2 cellular contexts compared by ENCODE assay signal in genomic region chr6:137654365-137654981, GRCh38.
A peak's percentile ranks its signal among the peaks of the same experiment; 100 is the strongest.
TF ChIP-seq lines count a peak whose summit lies in the region.

No MANE protein-coding gene starts in this region.

TF ChIP-seq in HepG2, 621 proteins besides CTCF, POLR2A, EP300 and RAD21:
- TF ChIP-seq XRCC5 (optimal IDR thresholded peaks at IDR 0.05; ENCODE audit: low read length) (no peak), NRL (CRISPR knock-in tag; IDR thresholded peaks at IDR 0.05; ENCODE audit: borderline replicate concordance) (no peak), MAFG (CRISPR knock-in tag; IDR thresholded peaks at IDR 0.05) (no peak), ZNF317 (CRISPR knock-in tag; IDR thresholded peaks at IDR 0.05) (no peak), ZNF33B (CRISPR knock-in tag; IDR thresholded peaks at IDR 0.05) (no peak), EEA1 (CRISPR knock-in tag; IDR thresholded peaks at IDR 0.05; ENCODE audit: borderline replicate concordance) (no peak), YY1 (IDR thresholded peaks at IDR 0.05; ENCODE audit: insufficient read depth, insufficient replicate concordance, low read depth, low read length) (no peak), TIGD3 (CRISPR knock-in tag; IDR thresholded peaks at IDR 0.05; ENCODE audit: borderline replicate concordance) (no peak), ASH2L (IDR thresholded peaks at IDR 0.05; ENCODE audit: insufficient read length, low read depth, low read length) (no peak), ZNF713 (CRISPR knock-in tag; IDR thresholded peaks at IDR 0.05) (no peak), ATAD3A (CRISPR knock-in tag; IDR thresholded peaks at IDR 0.05) (no peak), ZNF781 (CRISPR knock-in tag; IDR thresholded peaks at IDR 0.05; ENCODE audit: borderline replicate concordance, not compliant biosample characterization) (no peak), MAFK (conservative IDR thresholded peaks at IDR 0.05 in 1 of 2, IDR thresholded peaks at IDR 0.05 in 1 of 2; ENCODE audit: low read length in 2 of 2) (peak in 1 of 2 experiments; percentile 44; a peak in 2 of 4 replicates), MAFF (IDR thresholded peaks at IDR 0.05; ENCODE audit: low read depth, low read length) (0 out of 2 replicates have a peak, but pooled peaks have one; percentile 21), ZNF180 (CRISPR knock-in tag; IDR thresholded peaks at IDR 0.05; ENCODE audit: borderline replicate concordance, low read depth) (no peak), KLF6 (CRISPR knock-in tag; IDR thresholded peaks at IDR 0.05) (no peak), ZBTB7A (CRISPR knock-in tag; IDR thresholded peaks at IDR 0.05) (no peak)
TF ChIP-seq in HepG2: peak in this region for 2.

TF ChIP-seq in HEK293T, 16 proteins besides CTCF, POLR2A, EP300 and RAD21 (continued from another document):
- TF ChIP-seq FOXM1 (IDR thresholded peaks at IDR 0.05; ENCODE audit: borderline replicate concordance) = no peak
- no peak for TF ChIP-seq ARNT (IDR thresholded peaks at IDR 0.05)
- TF ChIP-seq BHLHE40 (IDR thresholded peaks at IDR 0.05; ENCODE audit: borderline replicate concordance) = no peak
- TF ChIP-seq SUZ12 (IDR thresholded peaks at IDR 0.05) = no peak
- TF ChIP-seq PKNOX1 (IDR thresholded peaks at IDR 0.05) = peak; percentile 52; the same call in 1 of the 2 replicates
